25 cellular contexts compared by ENCODE assay signal in genomic region chr4:20086768-20087167, GRCh38.
DNase-seq lines count a peak whose midpoint lies in the region; FAIRE-seq and TF ChIP-seq lines count a peak whose summit lies in the region.
"Had no signal": no experiment of that assay in that cellular context is flagged by ENCODE, and none has a peak within 500 bp of the region (broad histone marks: within the 10 kb centered on the region; RNA-seq: fewer than 3 reads in every experiment).

No MANE protein-coding gene starts in this region.

- no peak overlapping the region for H3K27ac Mint-ChIP-seq in neural progenitor cell
- H3K27ac Mint-ChIP-seq: activated CD4-positive, alpha-beta memory T cell treated with anti-CD3 and anti-CD28 coated beads, Interleukin-2, amount 10 ng/mL, durations not matched to agents 7 days and 5 days; activated naive CD4-positive, alpha-beta T cell treated with anti-CD3 and anti-CD28 coated beads, Interleukin-2, amount 10 ng/mL, durations not matched to agents 7 days and 5 days; CD4-positive, CD25-positive, alpha-beta regulatory T cell; memory B cell; naive B cell; WTC11 had no signal

- H3K9me3 ChIP-seq in neural progenitor cell (ENCODE audit: low read depth) = no peaks in the 10 kb centered on the region
- H3K9me3 ChIP-seq: Peyer's patch, right atrium auricular region had no signal

- H3K4me3 ChIP-seq in bronchial epithelial cell (ENCODE audit: low read depth, low read length) (no peak overlapping the region), neural progenitor cell (no peak overlapping the region)
- H3K4me3 ChIP-seq: Peyer's patch, right atrium auricular region had no signal

- no peaks in the 10 kb centered on the region for H3K27me3 Mint-ChIP-seq in neural progenitor cell (ENCODE audit: insufficient read depth, low read depth)
- H3K27me3 Mint-ChIP-seq: activated CD4-positive, alpha-beta memory T cell treated with anti-CD3 and anti-CD28 coated beads, Interleukin-2, amount 10 ng/mL, durations not matched to agents 7 days and 5 days; activated naive CD4-positive, alpha-beta T cell treated with anti-CD3 and anti-CD28 coated beads, Interleukin-2, amount 10 ng/mL, durations not matched to agents 7 days and 5 days; CD4-positive, CD25-positive, alpha-beta regulatory T cell; central memory CD8-positive, alpha-beta T cell; memory B cell; naive B cell had no signal

- no peak overlapping the region for H3K9ac ChIP-seq in neural progenitor cell

- no peak overlapping the region for H3K4me3 Mint-ChIP-seq in neural progenitor cell
- H3K4me3 Mint-ChIP-seq: activated CD4-positive, alpha-beta memory T cell treated with anti-CD3 and anti-CD28 coated beads, Interleukin-2, amount 10 ng/mL, durations not matched to agents 7 days and 5 days; activated naive CD4-positive, alpha-beta T cell treated with anti-CD3 and anti-CD28 coated beads, Interleukin-2, amount 10 ng/mL, durations not matched to agents 7 days and 5 days; CD4-positive, CD25-positive, alpha-beta regulatory T cell; central memory CD8-positive, alpha-beta T cell; memory B cell; naive B cell; WTC11 had no signal

- H3K27ac ChIP-seq in neural progenitor cell = no peak overlapping the region
- H3K27ac ChIP-seq: dorsolateral prefrontal cortex, Peyer's patch, right atrium auricular region had no signal

- H3K27me3 ChIP-seq in bronchial epithelial cell (ENCODE audit: control insufficient read depth, insufficient read depth, low read length) (no peaks in the 10 kb centered on the region), neural progenitor cell (no peaks in the 10 kb centered on the region)
- H3K27me3 ChIP-seq: Peyer's patch, right atrium auricular region had no signal

- H4K20me1 ChIP-seq in neural progenitor cell (ENCODE audit: low read depth) = no peaks in the 10 kb centered on the region

- peak; percentile 18 for FAIRE-seq in bronchial epithelial cell (lab: Jason Lieb, UNC)
- FAIRE-seq: GM12892 had no signal

- no peaks in the 10 kb centered on the region for H3K4me1 ChIP-seq in neural progenitor cell
- H3K4me1 ChIP-seq: Peyer's patch, right atrium auricular region had no signal

- no peak overlapping the region for H3K4me2 ChIP-seq in neural progenitor cell

- no peaks in the 10 kb centered on the region for H3K79me2 ChIP-seq in neural progenitor cell (ENCODE audit: low read depth)

- no peaks in the 10 kb centered on the region for H3K4me1 Mint-ChIP-seq in neural progenitor cell
- H3K4me1 Mint-ChIP-seq: activated CD4-positive, alpha-beta memory T cell treated with anti-CD3 and anti-CD28 coated beads, Interleukin-2, amount 10 ng/mL, durations not matched to agents 7 days and 5 days; activated naive CD4-positive, alpha-beta T cell treated with anti-CD3 and anti-CD28 coated beads, Interleukin-2, amount 10 ng/mL, durations not matched to agents 7 days and 5 days; CD4-positive, CD25-positive, alpha-beta regulatory T cell; central memory CD8-positive, alpha-beta T cell; memory B cell; naive B cell; WTC11 had no signal

- H3K36me3 ChIP-seq in bronchial epithelial cell (ENCODE audit: control insufficient read depth, insufficient read depth, low read length) = no peaks in the 10 kb centered on the region
- no peaks in the 10 kb centered on the region for H3K36me3 ChIP-seq in neural progenitor cell
- H3K36me3 ChIP-seq: Peyer's patch, right atrium auricular region had no signal

- no peak for TF ChIP-seq CTCF in bronchial epithelial cell (IDR thresholded peaks at IDR 0.05; ENCODE audit: insufficient read depth, low read length, severe bottlenecking)
- no peak for TF ChIP-seq CTCF in neural progenitor cell (IDR thresholded peaks at IDR 0.05)

- DNase-seq in ELF-1 (ENCODE audit: low read depth, low spot score) (peak; percentile 4), NCI-H69 (lab: John Stamatoyannopoulos, UW) (peak; percentile 9), bronchial epithelial cell (ENCODE audit: low read depth) (no peak), neural progenitor cell (ENCODE audit: low spot score) (no peak), NCI-H510A treated with DMSO at 0.1 percent for 48 hours (lab: John Stamatoyannopoulos, UW) (no peak), NCI-H128 (lab: John Stamatoyannopoulos, UW; ENCODE audit: unreplicated experiment) (no peak)
- DNase-seq in activated effector memory CD4-positive, alpha-beta T cell treated with Interleukin-2 at 50 U/mL for 16 hours = no peak
- no peak for DNase-seq in activated naive CD4-positive, alpha-beta T cell (lab: John Stamatoyannopoulos, UW)
- DNase-seq: activated CD4-positive, alpha-beta memory T cell treated with anti-CD3 and anti-CD28 coated beads, Interleukin-2, amount 10 ng/mL, durations not matched to agents 7 days and 5 days; activated naive CD4-positive, alpha-beta T cell treated with anti-CD3 and anti-CD28 coated beads, Interleukin-2, amount 10 ng/mL, durations not matched to agents 7 days and 5 days; CD4-positive, CD25-positive, alpha-beta regulatory T cell; DMS153; dorsolateral prefrontal cortex; GOT3; Karpas-422; naive B cell; NCI-H1417 treated with DMSO at 0.1 percent for 48 hours; NCI-H2171; Peyer's patch; stimulated activated CD4-positive, alpha-beta T cell treated with anti-CD3 and anti-CD28 coated beads, Interleukin-15, amount 100 ng/mL, for 24 hours had no signal

- H2AFZ ChIP-seq in neural progenitor cell (replicated peaks) = peak overlapping the region; percentile 15

- H3K9me3 Mint-ChIP-seq in neural progenitor cell = no peaks in the 10 kb centered on the region
- H3K9me3 Mint-ChIP-seq: activated CD4-positive, alpha-beta memory T cell treated with anti-CD3 and anti-CD28 coated beads, Interleukin-2, amount 10 ng/mL, durations not matched to agents 7 days and 5 days; central memory CD8-positive, alpha-beta T cell; memory B cell; WTC11 had no signal

- no peaks in the 10 kb centered on the region for H3F3A ChIP-seq in neural progenitor cell (ENCODE audit: low read depth)

- no peaks in the 10 kb centered on the region for H3K36me3 Mint-ChIP-seq in neural progenitor cell
- H3K36me3 Mint-ChIP-seq: activated naive CD4-positive, alpha-beta T cell treated with anti-CD3 and anti-CD28 coated beads, Interleukin-2, amount 10 ng/mL, durations not matched to agents 7 days and 5 days; CD4-positive, CD25-positive, alpha-beta regulatory T cell; memory B cell; naive B cell; WTC11 had no signal

Comparison
In these comparisons a context has a peak if more than half of its experiments do, and no peak if none do; other contexts are left out.
1. DNase-seq: peak in ELF-1 (single experiment) and NCI-H69 (single experiment); none in bronchial epithelial cell (single experiment), neural progenitor cell (single experiment), NCI-H510A treated with DMSO at 0.1 percent for 48 hours (single experiment), activated effector memory CD4-positive, alpha-beta T cell treated with Interleukin-2 at 50 U/mL for 16 hours (single experiment), NCI-H128 (single experiment) and activated naive CD4-positive, alpha-beta T cell (0 of 4).